In the genomic region with DNA sequence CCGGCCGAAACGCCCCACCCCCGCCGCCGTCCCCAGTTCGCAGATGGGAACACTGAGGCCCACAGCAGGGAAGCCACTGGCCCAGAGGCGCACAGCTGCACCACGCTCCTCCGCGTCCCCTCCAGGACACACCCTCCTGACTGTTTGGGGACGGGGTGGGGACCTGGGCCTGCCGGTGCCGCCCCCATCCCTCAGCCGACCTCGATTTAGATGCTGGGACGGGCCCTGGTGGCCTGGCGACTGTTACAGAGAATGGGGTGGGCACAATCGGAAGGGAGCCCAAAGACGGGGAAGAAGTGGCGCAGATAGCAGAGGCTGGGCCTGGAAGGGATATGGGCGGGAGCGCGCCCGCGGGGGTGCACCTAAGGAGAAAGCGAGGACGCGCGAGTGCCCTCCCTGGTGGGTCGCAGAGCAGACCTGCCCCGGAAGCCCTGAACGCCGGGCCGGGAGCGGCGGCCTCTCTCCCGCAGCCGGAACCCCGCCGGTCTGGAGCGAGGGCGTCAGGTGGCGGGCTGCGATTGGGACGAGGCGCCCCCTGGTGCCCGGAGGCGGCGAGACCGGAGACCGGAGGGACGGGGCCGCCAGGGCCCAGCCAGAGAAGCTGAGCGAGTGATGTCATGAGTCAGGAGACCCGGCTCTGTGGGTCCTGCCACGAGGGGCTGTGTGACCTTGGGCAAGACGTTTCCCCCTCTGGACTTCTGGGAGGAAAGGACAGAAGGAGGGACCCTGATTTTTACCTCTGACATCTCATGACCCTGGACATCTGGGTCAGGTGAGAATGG, we compare ENCODE assay signal across 8 cellular contexts.
DNase-seq lines count a peak whose midpoint lies in the region; ATAC-seq and TF ChIP-seq lines count a peak whose summit lies in the region.

No MANE protein-coding gene starts in this region.

- H3K36me3 ChIP-seq in BLaER1: peaks cover 40% of the 10 kb centered on the region

- no peaks in the 10 kb centered on the region for H3K9me3 Mint-ChIP-seq in endothelial cell (ENCODE audit: unreplicated experiment)

- H3K9ac ChIP-seq in BLaER1: peak overlapping the region; percentile 30; the same call in 1 of the 2 replicates

- peaks cover 6% of the 10 kb centered on the region for H3K4me1 Mint-ChIP-seq in endothelial cell (ENCODE audit: unreplicated experiment)

- H3K27ac ChIP-seq in BLaER1: peak overlapping the region; percentile 45; the same call in 1 of the 2 replicates

- peak; percentile 86 for TF ChIP-seq CTCF in endothelial cell (IDR thresholded peaks at IDR 0.05; ENCODE audit: unreplicated experiment)

- H3K4me2 ChIP-seq in BLaER1: peak overlapping the region; percentile 98

- H3K27me3 ChIP-seq in BLaER1: peaks cover 26% of the 10 kb centered on the region

- H3K4me3 ChIP-seq in BLaER1: peak overlapping the region; percentile 69

- H3K27ac Mint-ChIP-seq in endothelial cell (ENCODE audit: unreplicated experiment): peak overlapping the region; percentile 37

- ATAC-seq in GM19025 (IDR thresholded peaks at IDR 0.05; ENCODE audit: low read depth, unreplicated experiment) (peak; percentile 63), HG03342 (IDR thresholded peaks at IDR 0.05; ENCODE audit: unreplicated experiment) (peak; percentile 76)

- H3K36me3 Mint-ChIP-seq in endothelial cell (ENCODE audit: low read depth, unreplicated experiment): no peaks in the 10 kb centered on the region

- peak overlapping the region; percentile 90 for H3K4me3 Mint-ChIP-seq in endothelial cell (ENCODE audit: unreplicated experiment)

- DNase-seq in NCI-H82 (lab: John Stamatoyannopoulos, UW) (peak; percentile 89), endothelial cell (ENCODE audit: low spot score) (peak; percentile 95), middle frontal gyrus (ENCODE audit: extremely low spot score, low spot score) (peak; percentile 66)
- peak; percentile 75 to 86 (median 82) for DNase-seq in activated CD8-positive, alpha-beta memory T cell treated with anti-CD3 and anti-CD28 coated beads for 48 hours (ENCODE audit: low read depth in 2 of 3, low spot score in 2 of 3)
- DNase-seq in stimulated activated CD8-positive, alpha-beta memory T cell treated with anti-CD3 and anti-CD28 coated beads, Interleukin-15, amount 100 ng/mL, for 48 hours (ENCODE audit: low read depth in 2 of 2): peak; percentile 84

- peaks cover 100% of the 10 kb centered on the region for H4K20me1 ChIP-seq in BLaER1

- H3K9me3 ChIP-seq in BLaER1: no peaks in the 10 kb centered on the region

- peaks cover 91% of the 10 kb centered on the region for H3K4me1 ChIP-seq in BLaER1

- peaks cover 11% of the 10 kb centered on the region for H3K27me3 Mint-ChIP-seq in endothelial cell (ENCODE audit: unreplicated experiment)

Comparison
In these comparisons a context has a peak if more than half of its experiments do, and no peak if none do; other contexts are left out.
1. Peak in every context shown above with its lines: DNase-seq, ATAC-seq, H3K4me3 ChIP-seq and H3K27ac ChIP-seq.